Comparison of ENCODE assay signal across 8 cellular contexts in the genomic region with DNA sequence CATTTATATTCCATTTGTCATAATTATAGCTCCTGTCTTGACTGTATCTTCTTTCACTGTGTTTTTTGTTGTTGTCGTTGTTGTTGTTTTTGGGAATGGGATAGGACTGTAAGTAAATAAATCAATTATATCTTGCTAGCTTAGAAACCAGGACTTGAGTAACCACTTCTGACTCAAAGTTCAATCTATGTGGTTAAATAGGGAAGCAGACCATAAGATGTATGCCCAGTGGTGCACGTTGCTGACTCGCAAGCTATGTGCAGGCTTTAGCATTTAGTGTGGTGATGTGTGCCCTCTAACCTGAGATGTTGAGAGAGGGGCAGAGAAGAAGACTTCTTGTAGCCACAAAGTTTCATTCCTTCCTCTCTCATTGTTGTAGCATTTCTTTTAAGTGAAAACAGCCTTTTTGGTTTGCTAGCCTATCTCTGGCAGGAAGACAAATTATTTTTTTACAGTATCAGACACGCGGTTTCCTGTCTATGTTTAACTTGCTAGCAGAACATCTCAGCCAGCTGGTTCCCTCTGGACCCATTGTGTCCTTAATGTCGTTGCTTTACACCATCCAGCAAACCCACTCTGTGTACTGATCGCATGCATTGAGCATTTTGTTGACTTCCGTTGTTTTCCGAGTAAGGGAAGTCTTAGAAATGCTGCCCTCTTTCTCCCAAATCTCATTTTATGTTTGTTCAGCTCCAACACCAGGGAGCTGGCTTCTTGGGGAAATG. TPM values are rescaled to one million over a fixed set of nuclear protein-coding genes. Genes with fewer than 3 reads are reported as not detected.
DNase-seq lines count a peak whose midpoint lies in the region; ATAC-seq and TF ChIP-seq lines count a peak whose summit lies in the region.

No MANE protein-coding gene starts in this region.

- H3K9me3 ChIP-seq in vagina, result no peaks in the 10 kb centered on the region

- peaks cover 0 to 20% of the 10 kb centered on the region in 2 donors for H3K36me3 ChIP-seq in vagina

- TF ChIP-seq CTCF in AG10803 (conservative IDR thresholded peaks at IDR 0.05; ENCODE audit: low read length) (no peak; the same call in 1 of the 2 replicates), choroid plexus epithelial cell (conservative IDR thresholded peaks at IDR 0.05; ENCODE audit: low read depth, low read length) (no peak), vagina (IDR thresholded peaks at IDR 0.05) (no peak)

- H3K27ac ChIP-seq in vagina, result peak overlapping the region; percentile 60

- peak; percentile 82 for DNase-seq in AG10803 (ENCODE audit: low read depth)
- peak; percentile 71 for DNase-seq in SKM-1 (lab: John Stamatoyannopoulos, UW; ENCODE audit: unreplicated experiment)
- peak; percentile 86 for DNase-seq in choroid plexus epithelial cell (ENCODE audit: low read depth)
- peak; percentile 58 to 92 for DNase-seq in lung microvascular endothelial cell (ENCODE audit: low read depth in 2 of 2)
- no peak for DNase-seq in vagina (ENCODE audit: extremely low spot score in 2 of 2)
- no peak for DNase-seq in retina

- peaks cover 93% of the 10 kb centered on the region for H3K4me1 ChIP-seq in vagina

- H3K4me3 ChIP-seq in AG10803 (ENCODE audit: low read length) (no peak overlapping the region), choroid plexus epithelial cell (ENCODE audit: low read depth, low read length) (no peak overlapping the region), vagina (no peak overlapping the region)

- intact Hi-C loops in vagina (cut with DNase I), result no loop called here

- H3K27me3 ChIP-seq in vagina, result no peaks in the 10 kb centered on the region

- no peak for TF ChIP-seq POLR2A in vagina (IDR thresholded peaks at IDR 0.05)

- ATAC-seq in GM19438 (IDR thresholded peaks at IDR 0.05; ENCODE audit: low read depth, unreplicated experiment), result peak; percentile 83
- ATAC-seq in HG03439 (IDR thresholded peaks at IDR 0.05; ENCODE audit: unreplicated experiment), result peak; percentile 89

RNA-seq across cellular contexts. Expression of gene TGFBR2, which starts 52.1 kb away (rescaled TPM):
- total RNA-seq in lung microvascular endothelial cell (291 and 425 TPM in 2 replicates), vagina (176 TPM)

Comparison
In these comparisons a context has a peak if more than half of its experiments do, and no peak if none do; other contexts are left out.
1. DNase-seq: peak in AG10803 (single experiment), SKM-1 (single experiment), choroid plexus epithelial cell (single experiment) and lung microvascular endothelial cell (2 of 2); none in vagina (0 of 2) and retina (single experiment).